23 cellular contexts compared by ENCODE assay signal in the genomic region with DNA sequence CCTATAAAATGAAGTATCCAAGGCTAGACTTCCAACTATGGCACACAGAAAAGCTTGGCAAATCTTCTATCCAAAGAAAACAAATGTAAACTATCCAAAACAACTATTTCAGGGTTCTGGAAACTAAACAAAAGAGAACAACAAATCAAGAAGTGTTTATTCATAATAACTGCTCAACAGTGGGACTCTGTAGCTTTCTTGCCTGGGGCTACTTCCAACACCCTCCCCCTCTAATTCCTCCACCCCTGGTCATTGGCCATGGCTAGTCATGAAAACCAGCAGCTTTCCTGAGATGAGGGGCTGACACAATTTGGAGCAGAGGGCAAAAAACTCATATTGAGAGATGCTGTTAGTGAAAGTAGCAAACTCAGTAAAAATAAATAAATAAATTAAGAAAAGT.
DNase-seq lines count a peak whose midpoint lies in the region; ATAC-seq, FAIRE-seq and TF ChIP-seq lines count a peak whose summit lies in the region.
"Had no signal": no experiment of that assay in that cellular context is flagged by ENCODE, and none has a peak within 500 bp of the region (broad histone marks: within the 10 kb centered on the region; RNA-seq: fewer than 3 reads in every experiment).

No MANE protein-coding gene starts in this region.

- no peak overlapping the region for H4K91ac ChIP-seq in H1 (replicated peaks; ENCODE audit: insufficient read length, low read length)

- H3K79me1 ChIP-seq in H1 (ENCODE audit: low read depth, low read length), result no peaks in the 10 kb centered on the region

- POLR2A ChIA-PET in H1 (lab: Charles Lee; ENCODE audit: partially characterized antibody), result interaction anchor here (0.6 to 1.1 kb wide), 2 partner anchors 12 to 730 kb away, joined by 3 read pairs; no protein-coding TSS in a partner anchor

- H3K27me3 ChIP-seq in HUES6 (ENCODE audit: control insufficient read depth, insufficient read depth, low read length) (no peaks in the 10 kb centered on the region), H1 (replicated peaks in 1 of 4; ENCODE audit: control insufficient read depth in 3 of 4, extremely low read depth in 1 of 4, insufficient read depth in 3 of 4, low read length in 3 of 4) (no peaks in the 10 kb centered on the region)
- H3K27me3 ChIP-seq: brain microvascular endothelial cell, uterus had no signal

- no peak for TF ChIP-seq EP300 in H1 (IDR thresholded peaks at IDR 0.05; ENCODE audit: borderline replicate concordance in 1 of 2, low read depth in 2 of 2, low read length in 2 of 2)

- H2BK120ac ChIP-seq in H1 (replicated peaks; ENCODE audit: low read depth, low read length), result no peak overlapping the region

- peak overlapping the region; percentile 44 to 69; a peak in 3 of 4 replicates for H3K4me2 ChIP-seq in H1 (ENCODE audit: insufficient read depth in 1 of 2, low read depth in 2 of 2, low read length in 2 of 2)

- DNase-seq in H1 (ENCODE audit: low read depth in 1 of 2, low spot score in 2 of 2) (no peak), left kidney (ENCODE audit: low read depth, low spot score) (peak; percentile 12), midbrain (lab: John Stamatoyannopoulos, UW) (no peak), NCI-H2171 treated with DMSO at 0.1 percent for 48 hours (lab: John Stamatoyannopoulos, UW) (no peak)
- DNase-seq: ACHN; activated CD4-positive, alpha-beta T cell treated with anti-CD3 and anti-CD28 coated beads, Interleukin-2, amount 50 U/mL, for 4 hours; activated CD8-positive, alpha-beta memory T cell treated with anti-CD3 and anti-CD28 coated beads, Interleukin-2, amount 50 U/mL, for 48 hours; activated gamma-delta T cell; brain microvascular endothelial cell; C1 segment of cervical spinal cord; effector memory CD4-positive, alpha-beta T cell; immature natural killer cell; NCI-H524 treated with DMSO at 0.1 percent for 48 hours; psoas muscle; uterus had no signal

- H2BK20ac ChIP-seq in H1 (ENCODE audit: low read length), result 0 out of 2 replicates have a peak overlapping the region, but pooled peaks have one; percentile 52

- no peak overlapping the region for H3K23ac ChIP-seq in H1 (ENCODE audit: insufficient read length)

- ATAC-seq in HG02642 (IDR thresholded peaks at IDR 0.05; ENCODE audit: poor library complexity, unreplicated experiment) (no peak), GM21528 (IDR thresholded peaks at IDR 0.05; ENCODE audit: low FRiP score, unreplicated experiment) (no peak)
- ATAC-seq: psoas muscle; SK-N-SH treated with all-trans-retinoic acid at 6 μM for 48 hours; stimulated activated effector memory CD8-positive, alpha-beta T cell treated with anti-CD3 and anti-CD28 coated beads, Interleukin-12 subunit alpha, Interleukin-12 subunit beta, amount 100 ng/mL, for 72 hours had no signal

- no peaks in the 10 kb centered on the region for H3K79me2 ChIP-seq in H1 (ENCODE audit: control insufficient read depth in 1 of 2, insufficient read depth in 2 of 2, low read length in 2 of 2)

- H3K56ac ChIP-seq in H1 (replicated peaks; ENCODE audit: insufficient read length, low read depth, low read length), result no peak overlapping the region

- H3K23me2 ChIP-seq in H1 (ENCODE audit: low read depth, low read length), result no peaks in the 10 kb centered on the region

- peak overlapping the region; percentile 60 for H3K27ac ChIP-seq in C4-2B
- peak overlapping the region; percentile 10; the same call in 1 of the 2 replicates for H3K27ac ChIP-seq in HUES6 (ENCODE audit: low read depth, low read length)
- no peak overlapping the region for H3K27ac ChIP-seq in H1 (ENCODE audit: low read depth, low read length)
- H3K27ac ChIP-seq: brain microvascular endothelial cell, psoas muscle, uterus had no signal

- no peaks in the 10 kb centered on the region for H4K20me1 ChIP-seq in H1 (replicated peaks in 1 of 2; ENCODE audit: control insufficient read depth in 1 of 2, insufficient read depth in 2 of 2, low read length in 2 of 2)

- no peak overlapping the region; the same call in 1 of the 2 replicates for H2BK15ac ChIP-seq in H1 (ENCODE audit: low read length)

- FAIRE-seq in H1 (lab: Jason Lieb, UNC), result no peak
- FAIRE-seq: G401.6, GM18507 had no signal

- H4K5ac ChIP-seq in H1 (ENCODE audit: insufficient read length, low read depth, low read length), result no peak overlapping the region

- H2AFZ ChIP-seq in H1 (ENCODE audit: low read length), result no peak overlapping the region

- no peak for TF ChIP-seq POLR2A in H1 (IDR thresholded peaks at IDR 0.05; ENCODE audit: control extremely low read depth in 1 of 2, low read depth in 2 of 2, low read length in 2 of 2)

- H3K9ac ChIP-seq in HUES6 (ENCODE audit: low read length), result no peak overlapping the region
- no peak overlapping the region for H3K9ac ChIP-seq in H1 (replicated peaks in 1 of 4; ENCODE audit: extremely low read depth in 1 of 4, low read depth in 3 of 4, low read length in 3 of 4)

- H2BK12ac ChIP-seq in H1 (ENCODE audit: low read depth, low read length), result no peak overlapping the region

- H3K36me3 ChIP-seq in HUES6 (ENCODE audit: control insufficient read depth, insufficient read depth, low read length) (0 out of 2 replicates have a peak, but pooled peaks cover 5% of the 10 kb centered on the region), H1 (ENCODE audit: control insufficient read depth in 2 of 4, insufficient read depth in 4 of 4, low read length in 3 of 4) (peaks cover 0 to 6% (median 0%) of the 10 kb centered on the region in 4 experiments; a peak in 2 of 8 replicates)
- H3K36me3 ChIP-seq: brain microvascular endothelial cell, uterus had no signal

- H3K4me3 ChIP-seq in HUES6 (ENCODE audit: low read depth, low read length) (peak overlapping the region; percentile 33), H1 (ENCODE audit: extremely low read depth in 1 of 4, insufficient read depth in 2 of 4, low read depth in 3 of 4, low read length in 4 of 4) (peak overlapping the region in 1 of 4 experiments; percentile 46; a peak in 2 of 8 replicates)
- H3K4me3 ChIP-seq: psoas muscle, uterus had no signal

- no peak overlapping the region for H3K4ac ChIP-seq in H1 (replicated peaks; ENCODE audit: insufficient read length, low read depth, low read length)

- no peak for TF ChIP-seq RAD21 in H1 (IDR thresholded peaks at IDR 0.05 in 1 of 2, conservative IDR thresholded peaks at IDR 0.05 in 1 of 2; ENCODE audit: low read depth in 2 of 2, low read length in 2 of 2)

- H3K9me3 ChIP-seq in HUES6 (ENCODE audit: control insufficient read depth, insufficient read depth, low read depth, low read length), result no peaks in the 10 kb centered on the region
- no peaks in the 10 kb centered on the region for H3K9me3 ChIP-seq in H1 (ENCODE audit: insufficient read depth in 2 of 2, low read depth in 1 of 2, low read length in 1 of 2)
- H3K9me3 ChIP-seq: psoas muscle, uterus had no signal

- no peak overlapping the region; the same call in 1 of the 2 replicates for H2BK5ac ChIP-seq in H1 (ENCODE audit: low read depth, low read length)

- no peak overlapping the region for H3K14ac ChIP-seq in H1 (ENCODE audit: insufficient read length)

- no peak overlapping the region for H2AK5ac ChIP-seq in H1 (ENCODE audit: low read depth, low read length)

- no peak overlapping the region for H3K18ac ChIP-seq in H1 (ENCODE audit: extremely low read depth, low read length)

- H3K4me1 ChIP-seq in HUES6 (ENCODE audit: control insufficient read depth, insufficient read depth, low read length) (peaks cover 28% of the 10 kb centered on the region), H1 (replicated peaks in 1 of 4; ENCODE audit: control insufficient read depth in 3 of 4, insufficient read depth in 4 of 4, low read length in 3 of 4) (peaks cover 0 to 9% (median 1%) of the 10 kb centered on the region in 4 experiments; a peak in 2 of 7 replicates)
- H3K4me1 ChIP-seq: psoas muscle, uterus had no signal

- TF ChIP-seq CTCF in C4-2B (conservative IDR thresholded peaks at IDR 0.05) (no peak), H1 (IDR thresholded peaks at IDR 0.05; ENCODE audit: control extremely low read depth in 1 of 3, insufficient read depth in 1 of 3, low read depth in 1 of 3, low read length in 3 of 3) (no peak)

- no peak overlapping the region for H4K8ac ChIP-seq in H1 (ENCODE audit: extremely low read depth, insufficient read depth, low read length)

- CTCF ChIA-PET in H1 (lab: Charles Lee; ENCODE audit: partially characterized antibody), result interaction anchor here (0.6 to 2.3 kb wide), 4 partner anchors 27 to 1563 kb away, joined by 3 to 9 read pairs (median 3); no protein-coding TSS in a partner anchor

TF ChIP-seq in H1, 55 proteins besides CTCF, POLR2A, EP300 and RAD21:
- TF ChIP-seq POLR2AphosphoS5 (IDR thresholded peaks at IDR 0.05; ENCODE audit: low read depth, low read length) (no peak), SAP30 (IDR thresholded peaks at IDR 0.05; ENCODE audit: insufficient read depth, insufficient replicate concordance, low read length) (no peak), TAF1 (IDR thresholded peaks at IDR 0.05; ENCODE audit: low read depth, low read length) (no peak), GTF2F1 (IDR thresholded peaks at IDR 0.05; ENCODE audit: borderline replicate concordance, low read depth, low read length) (no peak), YY1 (IDR thresholded peaks at IDR 0.05; ENCODE audit: low read depth, low read length) (no peak), CHD2 (IDR thresholded peaks at IDR 0.05; ENCODE audit: low read length) (no peak)
- TF ChIP-seq, protein P1, sequence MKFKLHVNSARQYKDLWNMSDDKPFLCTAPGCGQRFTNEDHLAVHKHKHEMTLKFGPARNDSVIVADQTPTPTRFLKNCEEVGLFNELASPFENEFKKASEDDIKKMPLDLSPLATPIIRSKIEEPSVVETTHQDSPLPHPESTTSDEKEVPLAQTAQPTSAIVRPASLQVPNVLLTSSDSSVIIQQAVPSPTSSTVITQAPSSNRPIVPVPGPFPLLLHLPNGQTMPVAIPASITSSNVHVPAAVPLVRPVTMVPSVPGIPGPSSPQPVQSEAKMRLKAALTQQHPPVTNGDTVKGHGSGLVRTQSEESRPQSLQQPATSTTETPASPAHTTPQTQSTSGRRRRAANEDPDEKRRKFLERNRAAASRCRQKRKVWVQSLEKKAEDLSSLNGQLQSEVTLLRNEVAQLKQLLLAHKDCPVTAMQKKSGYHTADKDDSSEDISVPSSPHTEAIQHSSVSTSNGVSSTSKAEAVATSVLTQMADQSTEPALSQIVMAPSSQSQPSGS (IDR thresholded peaks at IDR 0.05; ENCODE audit: low read length), result no peak
